ENCODE assay signal across 8 cellular contexts in genomic region chr7:27095897-27096755, GRCh38. TPM values are rescaled to one million over a fixed set of nuclear protein-coding genes. Genes with fewer than 3 reads are reported as not detected.
DNase-seq lines count a peak whose midpoint lies in the region; ATAC-seq and TF ChIP-seq lines count a peak whose summit lies in the region.

Gene HOXA1, minus strand, starts transcription at chr7:27096000. Its CDS starts 88 bp downstream, at chr7:27095912.

- H3K9me3 ChIP-seq in lung (ENCODE audit: control insufficient read depth in 2 of 2, insufficient read depth in 1 of 2, low read length in 1 of 2), result no peaks in the 10 kb centered on the region

- CTCF ChIA-PET in AG04449 (lab: Yijun Ruan, JAX), result interaction anchor here (0.9 to 2.6 kb wide), 7 partner anchors 13 to 413 kb away, joined by 3 to 10 read pairs (median 3); no protein-coding TSS in a partner anchor

- ATAC-seq in GM18907 (IDR thresholded peaks at IDR 0.05; ENCODE audit: unreplicated experiment) (peak; percentile 87), HG03097 (IDR thresholded peaks at IDR 0.05; ENCODE audit: low FRiP score, unreplicated experiment) (peak; percentile 83), lung (ENCODE audit: insufficient read depth, low FRiP score) (peak; percentile 80)

- no peak for TF ChIP-seq CTCF in AG04449 (IDR thresholded peaks at IDR 0.05; ENCODE audit: insufficient read depth, low read length, missing control alignments)
- no peak for TF ChIP-seq CTCF in coronary artery (IDR thresholded peaks at IDR 0.05)
- no peak for TF ChIP-seq CTCF in lung (IDR thresholded peaks at IDR 0.05; ENCODE audit: control extremely low read depth, extremely low read depth)

- peaks cover 0 to 9% of the 10 kb centered on the region in 2 donors for H3K4me1 ChIP-seq in lung (ENCODE audit: control insufficient read depth in 2 of 2, insufficient read depth in 2 of 2, low read length in 2 of 2)

- H3K36me3 ChIP-seq in lung (ENCODE audit: control insufficient read depth in 2 of 2, insufficient read depth in 2 of 2, low read length in 2 of 2), result no peaks in the 10 kb centered on the region

- WGBS in lung, 2 donors, result 1 to 2% methylated on average over 45 to 68 of the region's 68 CpGs

- H3K4me3 ChIP-seq in AG04449 (ENCODE audit: low read depth, low read length) (peak within 1 kb of the TSS; percentile 77), coronary artery (peak within 1 kb of the TSS; percentile 86), lung (peak within 1 kb of the TSS; percentile 70)

- POLR2A ChIA-PET in AG04449 (lab: Yijun Ruan, JAX), result interaction anchor here (0.6 to 1.5 kb wide), 7 partner anchors 10 to 1711 kb away, joined by 3 to 6 read pairs (median 4); partner anchors contain the start of gene HOXA4

- no peaks in the 10 kb centered on the region for H3K27me3 ChIP-seq in lung (ENCODE audit: control insufficient read depth, insufficient read depth)

- H3K27ac ChIP-seq in coronary artery (peak within 1 kb of the TSS in 1 of 2 donors; percentile 83), lung (ENCODE audit: low read depth in 1 of 2, low read length in 1 of 2) (peak within 1 kb of the TSS in 1 of 2 donors; percentile 94)

- DNase-seq in AG04449 (ENCODE audit: low read depth, low spot score) (peak; percentile 58), NCI-H2171 (lab: John Stamatoyannopoulos, UW) (peak; percentile 86), coronary artery (ENCODE audit: low spot score) (no peak), lung (ENCODE audit: low spot score) (peak; percentile 75)
- peak; percentile 73 for DNase-seq in activated CD4-positive, CD25-positive, alpha-beta regulatory T cell treated with anti-CD3 and anti-CD28 coated beads, Interleukin-2, amount 50 U/mL, for 72 hours
- peak; percentile 31 for DNase-seq in stimulated activated CD8-positive, alpha-beta memory T cell treated with anti-CD3 and anti-CD28 coated beads, Interleukin-12 subunit alpha, Interleukin-12 subunit beta, amount 100 ng/mL, for 24 hours (ENCODE audit: extremely low read depth)

RNA-seq across cellular contexts. Expression of gene HOXA1, which starts in this region (rescaled TPM):
- total RNA-seq in lung, result under 1 TPM; 0.31 to 0.37 TPM
- under 1 TPM; 0.06 to 0.33 TPM for polyA plus RNA-seq in lung

Comparison
In these comparisons a context has a peak if more than half of its experiments do, and no peak if none do; other contexts are left out.
1. Peak in DNase-seq, ATAC-seq and H3K4me3 ChIP-seq in lung; RNA of the gene not detected or under 1 TPM.